In the genomic region with DNA sequence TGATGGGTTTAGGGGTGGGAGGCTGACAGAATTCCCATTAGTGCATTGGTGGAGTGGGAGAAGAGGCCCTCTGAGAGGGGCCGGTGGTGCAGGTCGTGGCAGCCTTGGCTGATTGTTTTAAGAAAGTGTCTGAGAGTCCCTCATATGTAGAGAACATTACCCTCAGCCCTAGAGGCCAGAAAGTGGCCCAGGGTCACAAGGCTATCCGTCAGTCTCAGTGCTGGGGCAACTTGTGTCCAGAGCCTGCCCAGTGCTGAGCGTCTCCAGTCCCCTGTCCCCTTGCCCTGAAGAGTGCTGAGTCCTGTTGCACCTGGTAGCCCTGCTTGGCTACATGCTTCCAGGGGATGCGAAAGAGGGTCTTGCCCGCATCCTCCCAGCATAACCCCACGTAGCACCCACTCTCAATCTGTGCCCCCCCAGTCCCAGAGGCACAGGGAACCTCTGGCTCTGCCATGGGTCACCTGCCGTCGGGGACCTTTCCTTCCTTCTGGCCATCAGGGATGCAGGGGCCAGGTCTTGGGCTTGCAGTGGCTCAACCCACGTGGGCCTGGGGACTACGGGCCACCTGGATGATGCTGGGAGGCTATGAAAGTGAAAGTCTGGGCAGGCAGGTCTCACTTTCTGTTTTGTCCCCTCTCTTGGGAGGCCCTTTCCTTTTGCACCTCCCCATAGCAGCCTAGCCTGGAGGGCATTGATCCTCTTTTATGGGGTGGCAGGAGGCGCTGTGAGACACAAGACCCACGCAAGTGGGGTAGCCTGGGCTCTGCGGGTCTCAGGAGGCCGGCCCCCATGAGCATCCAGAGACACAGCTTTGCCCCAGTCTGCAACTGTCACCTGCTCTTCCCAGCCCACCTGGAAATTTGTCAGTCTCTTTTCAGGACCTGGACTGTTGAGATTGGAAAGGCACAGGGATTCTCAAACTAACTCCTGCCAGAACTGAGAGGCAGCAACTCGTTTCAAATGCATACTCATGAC, we compare ENCODE assay signal across 14 cellular contexts. TPM values are rescaled to one million over a fixed set of nuclear protein-coding genes. Genes with fewer than 3 reads are reported as not detected.
DNase-seq lines count a peak whose midpoint lies in the region; ATAC-seq and TF ChIP-seq lines count a peak whose summit lies in the region.
"Had no signal": no experiment of that assay in that cellular context is flagged by ENCODE, and none has a peak within 500 bp of the region (broad histone marks: within the 10 kb centered on the region; RNA-seq: fewer than 3 reads in every experiment).

No MANE protein-coding gene starts in this region.

- TF ChIP-seq POLR2A in adrenal gland (IDR thresholded peaks at IDR 0.05) = no peak

- H3K4me3 ChIP-seq in adrenal gland = no peak overlapping the region

- H3K27me3 Mint-ChIP-seq in activated T-helper 1 cell treated with anti-CD3 and anti-CD28 coated beads, Interleukin-12 subunit alpha, Interleukin-12 subunit beta, Interleukin-2, Interleukin-4 antibody, amounts not matched to agents 30 ng/mL and 10 ng/mL and 1 ng/mL, durations not matched to agents 14 hours and 24 hours and 36 hours (ENCODE audit: insufficient read depth) = peaks cover 30% of the 10 kb centered on the region

- H3K36me3 Mint-ChIP-seq in activated T-helper 1 cell treated with anti-CD3 and anti-CD28 coated beads, Interleukin-12 subunit alpha, Interleukin-12 subunit beta, Interleukin-2, Interleukin-4 antibody, amounts not matched to agents 30 ng/mL and 10 ng/mL and 1 ng/mL, durations not matched to agents 14 hours and 24 hours and 36 hours (ENCODE audit: low read depth) = no peaks in the 10 kb centered on the region
- H3K36me3 Mint-ChIP-seq: activated naive CD4-positive, alpha-beta T cell treated with anti-CD3 and anti-CD28 coated beads, Interleukin-2, amount 50 U/mL, for 72 hours; CD4-positive, CD25-positive, alpha-beta regulatory T cell had no signal

- H3K36me3 ChIP-seq in adrenal gland (replicated peaks in 1 of 2) = no peaks in the 10 kb centered on the region

- no peak overlapping the region for H3K27ac Mint-ChIP-seq in activated T-helper 1 cell treated with anti-CD3 and anti-CD28 coated beads, Interleukin-12 subunit alpha, Interleukin-12 subunit beta, Interleukin-2, Interleukin-4 antibody, amounts not matched to agents 30 ng/mL and 10 ng/mL and 1 ng/mL, durations not matched to agents 14 hours and 24 hours and 36 hours
- H3K27ac Mint-ChIP-seq: activated naive CD4-positive, alpha-beta T cell treated with anti-CD3 and anti-CD28 coated beads, Interleukin-2, amount 50 U/mL, for 72 hours had no signal

- H3K4me1 Mint-ChIP-seq in activated T-helper 1 cell treated with anti-CD3 and anti-CD28 coated beads, Interleukin-12 subunit alpha, Interleukin-12 subunit beta, Interleukin-2, Interleukin-4 antibody, amounts not matched to agents 30 ng/mL and 10 ng/mL and 1 ng/mL, durations not matched to agents 14 hours and 24 hours and 36 hours (ENCODE audit: low read depth) = peaks cover 10% of the 10 kb centered on the region

- no peaks in the 10 kb centered on the region for H3K27me3 ChIP-seq in adrenal gland

- H3K4me3 Mint-ChIP-seq in activated T-helper 1 cell treated with anti-CD3 and anti-CD28 coated beads, Interleukin-12 subunit alpha, Interleukin-12 subunit beta, Interleukin-2, Interleukin-4 antibody, amounts not matched to agents 30 ng/mL and 10 ng/mL and 1 ng/mL, durations not matched to agents 14 hours and 24 hours and 36 hours = no peak overlapping the region

- DNase-seq in GM19240 (ENCODE audit: insufficient read length, low spot score) (peak; percentile 72), germinal center (ENCODE audit: low spot score) (peak; percentile 68), adrenal gland (no peak), kidney glomerular epithelial cell (lab: John Stamatoyannopoulos, UW) (no peak)
- DNase-seq in activated T-helper 1 cell treated with anti-CD3 and anti-CD28 coated beads, Interleukin-12 subunit alpha, Interleukin-12 subunit beta, Interleukin-2, Interleukin-4 antibody, amounts not matched to agents 30 ng/mL and 10 ng/mL and 1 ng/mL, durations not matched to agents 14 hours and 24 hours and 36 hours (ENCODE audit: low spot score) = no peak
- DNase-seq: GDM1, NCI-H1694, substantia nigra had no signal

- H3K27ac ChIP-seq in adrenal gland = no peak overlapping the region

- no peaks in the 10 kb centered on the region for H3K9me3 Mint-ChIP-seq in activated T-helper 1 cell treated with anti-CD3 and anti-CD28 coated beads, Interleukin-12 subunit alpha, Interleukin-12 subunit beta, Interleukin-2, Interleukin-4 antibody, amounts not matched to agents 30 ng/mL and 10 ng/mL and 1 ng/mL, durations not matched to agents 14 hours and 24 hours and 36 hours
- H3K9me3 Mint-ChIP-seq: activated naive CD4-positive, alpha-beta T cell treated with anti-CD3 and anti-CD28 coated beads, Interleukin-2, amount 50 U/mL, for 72 hours had no signal

- 69 to 79% (median 74%) methylated on average over 12 to 16 of the region's 16 CpGs for WGBS in adrenal gland, 4 donors

- H3K9me3 ChIP-seq in adrenal gland (replicated peaks in 1 of 3) = no peaks in the 10 kb centered on the region

- intact Hi-C loops in adrenal gland (cut with DNase I) = loop anchor here (10.0 kb wide), 3 partner anchors 177 to 797 kb away; no protein-coding TSS in a partner anchor
- intact Hi-C loops in activated T-helper 1 cell treated with anti-CD3 and anti-CD28 coated beads, Interleukin-12 subunit alpha, Interleukin-12 subunit beta, Interleukin-2, Interleukin-4 antibody, amounts not matched to agents 30 ng/mL and 10 ng/mL and 1 ng/mL, durations not matched to agents 14 hours and 24 hours and 36 hours (cut with micrococcal nuclease) = loop anchor here (10.0 kb wide), 1 partner anchor 797 kb away; no protein-coding TSS in a partner anchor

- peak; percentile 11 for TF ChIP-seq CTCF in GM12873 (IDR thresholded peaks at IDR 0.05; ENCODE audit: insufficient read depth, low read depth, low read length, missing control alignments)
- no peak for TF ChIP-seq CTCF in adrenal gland (IDR thresholded peaks at IDR 0.05)

- peaks cover 14 to 20% of the 10 kb centered on the region in 2 donors for H3K4me1 ChIP-seq in adrenal gland (replicated peaks in 1 of 2)

- ATAC-seq in HG03175 (IDR thresholded peaks at IDR 0.05; ENCODE audit: unreplicated experiment) = peak; percentile 80
- ATAC-seq in HG03039 (IDR thresholded peaks at IDR 0.05; ENCODE audit: unreplicated experiment) = no peak

RNA-seq across cellular contexts. Expression of a gene that starts 12.2 kb away (rescaled TPM):
- total RNA-seq in adrenal gland = 10 to 100 TPM in 2 of 8 donors, 1 to 10 TPM in 6; 3.9 to 16.1 (median 6.1) TPM
- 10 to 100 TPM in 2 of 3 donors, 1 to 10 TPM in 1; 2.4 to 17.6 (median 16.2) TPM for polyA plus RNA-seq in adrenal gland
- not detected in 2 replicates for total RNA-seq in activated T-helper 1 cell treated with anti-CD3 and anti-CD28 coated beads, Interleukin-12 subunit alpha, Interleukin-12 subunit beta, Interleukin-2, Interleukin-4 antibody, amounts not matched to agents 30 ng/mL and 10 ng/mL and 1 ng/mL, durations not matched to agents 14 hours and 24 hours and 36 hours
- total RNA-seq: activated naive CD4-positive, alpha-beta T cell treated with anti-CD3 and anti-CD28 coated beads, Interleukin-2, amount 50 U/mL, for 72 hours; CD4-positive, CD25-positive, alpha-beta regulatory T cell; mononuclear cell had no signal
- polyA plus RNA-seq: CD4-positive, CD25-positive, alpha-beta regulatory T cell had no signal

RNA-seq across cellular contexts. Expression of a gene that starts 12.3 kb away (rescaled TPM):
- total RNA-seq in adrenal gland = under 1 TPM in 3 of 8 donors, not detected in 5; 0.14 to 0.23 (median 0.16) TPM
- under 1 TPM; 0.13 to 0.88 (median 0.40) TPM for polyA plus RNA-seq in adrenal gland
- not detected in 2 replicates for total RNA-seq in activated T-helper 1 cell treated with anti-CD3 and anti-CD28 coated beads, Interleukin-12 subunit alpha, Interleukin-12 subunit beta, Interleukin-2, Interleukin-4 antibody, amounts not matched to agents 30 ng/mL and 10 ng/mL and 1 ng/mL, durations not matched to agents 14 hours and 24 hours and 36 hours
- total RNA-seq: activated naive CD4-positive, alpha-beta T cell treated with anti-CD3 and anti-CD28 coated beads, Interleukin-2, amount 50 U/mL, for 72 hours; CD4-positive, CD25-positive, alpha-beta regulatory T cell; mononuclear cell had no signal
- polyA plus RNA-seq: CD4-positive, CD25-positive, alpha-beta regulatory T cell had no signal

RNA-seq across cellular contexts. Expression of a gene that starts 12.7 kb away (rescaled TPM):
- 1 to 10 TPM in 6 of 8 donors, under 1 TPM in 2; 0.61 to 6.0 (median 1.9) TPM for total RNA-seq in adrenal gland
- polyA plus RNA-seq in adrenal gland = 1 to 10 TPM in 2 of 3 donors, under 1 TPM in 1; 0.22 to 4.1 (median 2.7) TPM
- total RNA-seq in activated T-helper 1 cell treated with anti-CD3 and anti-CD28 coated beads, Interleukin-12 subunit alpha, Interleukin-12 subunit beta, Interleukin-2, Interleukin-4 antibody, amounts not matched to agents 30 ng/mL and 10 ng/mL and 1 ng/mL, durations not matched to agents 14 hours and 24 hours and 36 hours = not detected in 2 replicates
- total RNA-seq: activated naive CD4-positive, alpha-beta T cell treated with anti-CD3 and anti-CD28 coated beads, Interleukin-2, amount 50 U/mL, for 72 hours; CD4-positive, CD25-positive, alpha-beta regulatory T cell; mononuclear cell had no signal
- polyA plus RNA-seq: CD4-positive, CD25-positive, alpha-beta regulatory T cell had no signal

RNA-seq across cellular contexts. Expression of a gene that starts 39.0 kb away (rescaled TPM):
- total RNA-seq in adrenal gland = 1 to 10 TPM in 1 of 8 donors, not detected in 7; 1.5 TPM
- polyA plus RNA-seq in adrenal gland = under 1 TPM in 1 of 3 donors, not detected in 2; 0.27 TPM
- total RNA-seq in activated T-helper 1 cell treated with anti-CD3 and anti-CD28 coated beads, Interleukin-12 subunit alpha, Interleukin-12 subunit beta, Interleukin-2, Interleukin-4 antibody, amounts not matched to agents 30 ng/mL and 10 ng/mL and 1 ng/mL, durations not matched to agents 14 hours and 24 hours and 36 hours = 0.29 and 0.44 TPM in 2 replicates
- total RNA-seq: CD4-positive, CD25-positive, alpha-beta regulatory T cell; mononuclear cell had no signal
- polyA plus RNA-seq: CD4-positive, CD25-positive, alpha-beta regulatory T cell had no signal

Comparison
In these comparisons a context has a peak if more than half of its experiments do, and no peak if none do; other contexts are left out.
1. DNase-seq: peak in GM19240 (single experiment) and germinal center (single experiment); none in adrenal gland (0 of 7), kidney glomerular epithelial cell (single experiment) and activated T-helper 1 cell treated with anti-CD3 and anti-CD28 coated beads, Interleukin-12 subunit alpha, Interleukin-12 subunit beta, Interleukin-2, Interleukin-4 antibody, amounts not matched to agents 30 ng/mL and 10 ng/mL and 1 ng/mL, durations not matched to agents 14 hours and 24 hours and 36 hours (single experiment).